20 cellular contexts compared by ENCODE assay signal in genomic region chr5:15682566-15682965, GRCh38.
"Had no signal": no experiment of that assay in that cellular context is flagged by ENCODE, and none has a peak within 500 bp of the region (broad histone marks: within the 10 kb centered on the region; RNA-seq: fewer than 3 reads in every experiment).

No MANE protein-coding gene starts in this region.

- FAIRE-seq: islet of Langerhans, small intestine had no signal

- H3K4me3 ChIP-seq: colonic mucosa, gastrocnemius medialis, heart left ventricle, hepatocyte, left lung, neural progenitor cell, right lobe of liver, thoracic aorta, tibial nerve, upper lobe of left lung had no signal

- DNase-seq: effector CD8-positive, alpha-beta T cell; foreskin fibroblast; gastrocnemius medialis; left cardiac atrium; left lung; midbrain; naive thymus-derived CD4-positive, alpha-beta T cell; small intestine; stimulated activated CD4-positive, alpha-beta T cell treated with anti-CD3 and anti-CD28 coated beads, Interleukin-15, amount 100 ng/mL, for 24 hours; stimulated activated CD4-positive, alpha-beta T cell treated with anti-CD3 and anti-CD28 coated beads, Interleukin-2, amount 100 ng/mL, for 48 hours; stimulated activated naive B cell treated with anti-CD40 and anti-IgM and Interleukin-4, amounts not matched to agents 10 μg/mL and 1 μg/mL and 100 μg/mL, for 72 hours; upper lobe of left lung had no signal
